ENCODE assay signal across 9 cellular contexts in the genomic region with DNA sequence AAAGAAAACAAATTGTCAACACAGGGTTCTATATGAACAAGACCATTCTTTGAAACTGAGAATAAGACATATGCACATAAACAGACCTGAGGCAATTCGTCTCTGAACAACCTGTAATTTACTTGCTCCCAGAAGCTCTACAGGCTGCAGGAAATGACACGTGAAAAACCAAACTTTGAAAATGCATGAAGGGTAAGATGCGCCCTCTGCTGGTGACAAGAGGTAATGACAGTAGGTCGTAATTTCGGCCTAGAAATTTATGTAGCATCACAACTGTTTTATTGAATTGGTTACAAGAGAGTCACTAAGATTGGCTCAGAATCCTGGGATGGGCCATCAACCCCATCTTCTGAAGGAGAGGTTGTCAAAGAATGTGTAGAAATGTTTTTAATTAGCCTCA.
A peak's percentile ranks its signal among the peaks of the same experiment; 100 is the strongest.
DNase-seq lines count a peak whose midpoint lies in the region; ATAC-seq, FAIRE-seq and TF ChIP-seq lines count a peak whose summit lies in the region.
"Had no signal": no experiment of that assay in that cellular context is flagged by ENCODE, and none has a peak within 500 bp of the region (broad histone marks: within the 10 kb centered on the region; RNA-seq: fewer than 3 reads in every experiment).

No MANE protein-coding gene starts in this region.

- no peak overlapping the region for H3K9ac ChIP-seq in SK-N-SH
- H3K9ac ChIP-seq in keratinocyte (ENCODE audit: control insufficient read depth, extremely low read depth, insufficient read depth, low read length), result no peak overlapping the region

- H3K4me1 ChIP-seq in SK-N-SH (ENCODE audit: control insufficient read depth in 1 of 2, insufficient read depth in 2 of 2, low read depth in 1 of 2, low read length in 1 of 2) (no peaks in the 10 kb centered on the region), keratinocyte (ENCODE audit: control insufficient read depth, extremely low read depth, insufficient read depth, low read length) (no peaks in the 10 kb centered on the region)

- no peak overlapping the region; a peak in 1 of 4 replicates for H3K4me3 ChIP-seq in SK-N-SH (ENCODE audit: low read depth in 2 of 2, low read length in 1 of 2)
- H3K4me3 ChIP-seq in keratinocyte (ENCODE audit: control insufficient read depth in 2 of 3, extremely low read depth in 1 of 3, insufficient read depth in 2 of 3, low read depth in 1 of 3, low read length in 3 of 3), result no peak overlapping the region

- H3K79me2 ChIP-seq in SK-N-SH (ENCODE audit: insufficient read depth) (no peaks in the 10 kb centered on the region), keratinocyte (ENCODE audit: control insufficient read depth, insufficient read depth, low read length) (no peaks in the 10 kb centered on the region)

- peak; percentile 67 for TF ChIP-seq RAD21 in SK-N-SH (IDR thresholded peaks at IDR 0.05; ENCODE audit: low read length)

- H2AFZ ChIP-seq in SK-N-SH (ENCODE audit: low read depth), result no peak overlapping the region
- no peak overlapping the region for H2AFZ ChIP-seq in keratinocyte (ENCODE audit: control insufficient read depth, low read length)

- TF ChIP-seq CTCF in SK-N-SH (IDR thresholded peaks at IDR 0.05) (peak; percentile 90), keratinocyte (optimal IDR thresholded peaks at IDR 0.05 in 1 of 3, IDR thresholded peaks at IDR 0.05 in 1 of 3, conservative IDR thresholded peaks at IDR 0.05 in 1 of 3; ENCODE audit: extremely low read depth in 1 of 3, insufficient read depth in 2 of 3, low read length in 3 of 3) (peak; percentile 71 to 74 (median 74))

- WGBS in SK-N-SH (ENCODE audit: low lambda C conversion rate), result under 1% methylated on average over 5 of the region's 5 CpGs

- POLR2A ChIA-PET in SK-N-SH (lab: Yijun Ruan, JAX), result no interaction called here

- ATAC-seq in SK-N-SH treated with all-trans-retinoic acid at 6 μM for 48 hours, result no peak; the same call in 2 of the 3 replicates
- peak; percentile 66 for ATAC-seq in GM21717 (IDR thresholded peaks at IDR 0.05; ENCODE audit: unreplicated experiment)
- ATAC-seq in HG03457 (IDR thresholded peaks at IDR 0.05; ENCODE audit: unreplicated experiment), result no peak
- ATAC-seq: stimulated activated effector memory CD8-positive, alpha-beta T cell treated with anti-CD3 and anti-CD28 coated beads, Interleukin-12 subunit alpha, Interleukin-12 subunit beta, amount 100 ng/mL, for 72 hours had no signal

- FAIRE-seq in keratinocyte (lab: Jason Lieb, UNC) (no peak), urothelium cell line (lab: Jason Lieb, UNC) (no peak)

- no peaks in the 10 kb centered on the region for H3K9me1 ChIP-seq in keratinocyte (ENCODE audit: control insufficient read depth, extremely low read depth, insufficient read depth, low read length)

- TF ChIP-seq EP300 in SK-N-SH (IDR thresholded peaks at IDR 0.05; ENCODE audit: borderline replicate concordance in 1 of 2, low read depth in 1 of 2, low read length in 1 of 2), result no peak

- H3K27ac ChIP-seq in SK-N-SH (ENCODE audit: low read depth in 2 of 2, low read length in 1 of 2) (no peak overlapping the region), keratinocyte (ENCODE audit: control insufficient read depth, insufficient read depth, low read length) (no peak overlapping the region)

- H3K9me3 ChIP-seq in SK-N-SH (no peaks in the 10 kb centered on the region), keratinocyte (ENCODE audit: control insufficient read depth, low read depth, low read length) (no peaks in the 10 kb centered on the region)

- no peaks in the 10 kb centered on the region for H3K9me2 ChIP-seq in SK-N-SH

- DNase-seq in SK-N-SH (peak; percentile 18), NCI-H2171 (lab: John Stamatoyannopoulos, UW) (peak; percentile 2), keratinocyte (ENCODE audit: low read depth, low spot score) (no peak), urothelium cell line (ENCODE audit: low spot score) (peak; percentile 1)
- peak; percentile 2 for DNase-seq in activated gamma-delta T cell treated with anti-CD3 and anti-CD28 coated beads, Interleukin-2, amount 50 U/mL, for 16 hours (ENCODE audit: low read depth)

- CTCF ChIA-PET in SK-N-SH (lab: Yijun Ruan, JAX), result interaction anchor here (0.6 to 1.8 kb wide), 20 partner anchors 9 to 538 kb away, joined by 3 to 17 read pairs (median 4); no protein-coding TSS in a partner anchor

- no peaks in the 10 kb centered on the region for H3K27me3 ChIP-seq in SK-N-SH (ENCODE audit: insufficient read depth)
- H3K27me3 ChIP-seq in keratinocyte (ENCODE audit: control insufficient read depth, extremely low read depth, insufficient read depth, low read length), result no peaks in the 10 kb centered on the region

- H3F3A ChIP-seq in SK-N-SH (replicated peaks; ENCODE audit: insufficient read depth), result no peaks in the 10 kb centered on the region

- H4K20me1 ChIP-seq in SK-N-SH (ENCODE audit: insufficient read depth) (no peaks in the 10 kb centered on the region), keratinocyte (ENCODE audit: control insufficient read depth, extremely low read depth, insufficient read depth, low read length) (no peaks in the 10 kb centered on the region)

- H3K4me2 ChIP-seq in SK-N-SH, result no peak overlapping the region
- no peak overlapping the region for H3K4me2 ChIP-seq in keratinocyte (ENCODE audit: control insufficient read depth, extremely low read depth, insufficient read depth, low read depth, low read length)

- dilution Hi-C loops in keratinocyte (cut with MboI; ENCODE audit: extremely low pct_ligation_motif_present, low sequenced_read_pairs), result no loop called here

- H3K36me3 ChIP-seq in SK-N-SH (replicated peaks in 1 of 2; ENCODE audit: control insufficient read depth in 1 of 2, insufficient read depth in 2 of 2, low read length in 1 of 2), result no peaks in the 10 kb centered on the region
- H3K36me3 ChIP-seq in keratinocyte (ENCODE audit: control insufficient read depth in 2 of 2, extremely low read depth in 1 of 2, insufficient read depth in 2 of 2, low read length in 2 of 2), result no peaks in the 10 kb centered on the region

TF ChIP-seq in SK-N-SH, 30 proteins besides CTCF, POLR2A, EP300 and RAD21:
- TF ChIP-seq, protein P1, sequence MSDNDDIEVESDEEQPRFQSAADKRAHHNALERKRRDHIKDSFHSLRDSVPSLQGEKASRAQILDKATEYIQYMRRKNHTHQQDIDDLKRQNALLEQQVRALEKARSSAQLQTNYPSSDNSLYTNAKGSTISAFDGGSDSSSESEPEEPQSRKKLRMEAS (IDR thresholded peaks at IDR 0.05; ENCODE audit: low read depth), result peak; percentile 36; the same call in 1 of the 2 replicates
- TF ChIP-seq SMC3 (IDR thresholded peaks at IDR 0.05; ENCODE audit: low read depth, low read length) (peak; percentile 58), ELF1 (IDR thresholded peaks at IDR 0.05) (no peak)
TF ChIP-seq in SK-N-SH: peak in this region for 2.

TF ChIP-seq in SK-N-SH treated with all-trans-retinoic acid at 6 μM for 48 hours, 23 proteins besides CTCF, POLR2A, EP300 and RAD21 (continues in another document):
- TF ChIP-seq TOX (CRISPR knock-in tag; IDR thresholded peaks at IDR 0.05; ENCODE audit: borderline replicate concordance) (no peak), CSDC2 (CRISPR knock-in tag; IDR thresholded peaks at IDR 0.05) (no peak), OSR1 (CRISPR knock-in tag; IDR thresholded peaks at IDR 0.05) (no peak), ZFP3 (CRISPR knock-in tag; IDR thresholded peaks at IDR 0.05) (no peak), BACH2 (CRISPR knock-in tag; IDR thresholded peaks at IDR 0.05; ENCODE audit: borderline replicate concordance) (no peak), TCF4 (CRISPR knock-in tag; IDR thresholded peaks at IDR 0.05; ENCODE audit: borderline replicate concordance) (no peak), ESRRG (CRISPR knock-in tag; IDR thresholded peaks at IDR 0.05) (no peak), RARB (CRISPR knock-in tag; IDR thresholded peaks at IDR 0.05) (no peak), ZNF70 (CRISPR knock-in tag; IDR thresholded peaks at IDR 0.05) (no peak)
- TF ChIP-seq, protein P2, sequence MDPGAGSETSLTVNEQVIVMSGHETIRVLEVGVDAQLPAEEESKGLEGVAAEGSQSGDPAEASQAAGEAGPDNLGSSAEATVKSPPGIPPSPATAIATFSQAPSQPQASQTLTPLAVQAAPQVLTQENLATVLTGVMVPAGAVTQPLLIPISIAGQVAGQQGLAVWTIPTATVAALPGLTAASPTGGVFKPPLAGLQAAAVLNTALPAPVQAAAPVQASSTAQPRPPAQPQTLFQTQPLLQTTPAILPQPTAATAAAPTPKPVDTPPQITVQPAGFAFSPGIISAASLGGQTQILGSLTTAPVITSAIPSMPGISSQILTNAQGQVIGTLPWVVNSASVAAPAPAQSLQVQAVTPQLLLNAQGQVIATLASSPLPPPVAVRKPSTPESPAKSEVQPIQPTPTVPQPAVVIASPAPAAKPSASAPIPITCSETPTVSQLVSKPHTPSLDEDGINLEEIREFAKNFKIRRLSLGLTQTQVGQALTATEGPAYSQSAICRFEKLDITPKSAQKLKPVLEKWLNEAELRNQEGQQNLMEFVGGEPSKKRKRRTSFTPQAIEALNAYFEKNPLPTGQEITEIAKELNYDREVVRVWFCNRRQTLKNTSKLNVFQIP (CRISPR knock-in tag; IDR thresholded peaks at IDR 0.05; ENCODE audit: borderline replicate concordance, low read depth), result no peak
- TF ChIP-seq, protein P3, sequence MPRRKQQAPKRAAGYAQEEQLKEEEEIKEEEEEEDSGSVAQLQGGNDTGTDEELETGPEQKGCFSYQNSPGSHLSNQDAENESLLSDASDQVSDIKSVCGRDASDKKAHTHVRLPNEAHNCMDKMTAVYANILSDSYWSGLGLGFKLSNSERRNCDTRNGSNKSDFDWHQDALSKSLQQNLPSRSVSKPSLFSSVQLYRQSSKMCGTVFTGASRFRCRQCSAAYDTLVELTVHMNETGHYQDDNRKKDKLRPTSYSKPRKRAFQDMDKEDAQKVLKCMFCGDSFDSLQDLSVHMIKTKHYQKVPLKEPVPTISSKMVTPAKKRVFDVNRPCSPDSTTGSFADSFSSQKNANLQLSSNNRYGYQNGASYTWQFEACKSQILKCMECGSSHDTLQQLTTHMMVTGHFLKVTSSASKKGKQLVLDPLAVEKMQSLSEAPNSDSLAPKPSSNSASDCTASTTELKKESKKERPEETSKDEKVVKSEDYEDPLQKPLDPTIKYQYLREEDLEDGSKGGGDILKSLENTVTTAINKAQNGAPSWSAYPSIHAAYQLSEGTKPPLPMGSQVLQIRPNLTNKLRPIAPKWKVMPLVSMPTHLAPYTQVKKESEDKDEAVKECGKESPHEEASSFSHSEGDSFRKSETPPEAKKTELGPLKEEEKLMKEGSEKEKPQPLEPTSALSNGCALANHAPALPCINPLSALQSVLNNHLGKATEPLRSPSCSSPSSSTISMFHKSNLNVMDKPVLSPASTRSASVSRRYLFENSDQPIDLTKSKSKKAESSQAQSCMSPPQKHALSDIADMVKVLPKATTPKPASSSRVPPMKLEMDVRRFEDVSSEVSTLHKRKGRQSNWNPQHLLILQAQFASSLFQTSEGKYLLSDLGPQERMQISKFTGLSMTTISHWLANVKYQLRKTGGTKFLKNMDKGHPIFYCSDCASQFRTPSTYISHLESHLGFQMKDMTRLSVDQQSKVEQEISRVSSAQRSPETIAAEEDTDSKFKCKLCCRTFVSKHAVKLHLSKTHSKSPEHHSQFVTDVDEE (CRISPR knock-in tag; IDR thresholded peaks at IDR 0.05), result no peak
